ENCODE assay signal across 16 cellular contexts in genomic region chr12:4107911-4108697, GRCh38.
A peak's percentile ranks its signal among the peaks of the same experiment; 100 is the strongest.
DNase-seq lines count a peak whose midpoint lies in the region; ATAC-seq and TF ChIP-seq lines count a peak whose summit lies in the region.
"Had no signal": no experiment of that assay in that cellular context is flagged by ENCODE, and none has a peak within 500 bp of the region (broad histone marks: within the 10 kb centered on the region; RNA-seq: fewer than 3 reads in every experiment).

No MANE protein-coding gene starts in this region.

- H2BK15ac ChIP-seq in H9 (ENCODE audit: low read depth, low read length) = no peak overlapping the region

- H2AFZ ChIP-seq in H9 (ENCODE audit: low read length) = no peak overlapping the region

- no peak overlapping the region for H3K9ac ChIP-seq in H9 (ENCODE audit: extremely low read depth, insufficient read length, low read length)
- H3K9ac ChIP-seq: SK-N-SH had no signal

- peak overlapping the region; percentile 78 for H3K27ac Mint-ChIP-seq in activated naive CD4-positive, alpha-beta T cell treated with anti-CD3 and anti-CD28 coated beads, Interleukin-2, amount 10 ng/mL, durations not matched to agents 7 days and 5 days
- peak overlapping the region; percentile 90 for H3K27ac Mint-ChIP-seq in activated CD8-positive, alpha-beta T cell treated with anti-CD3 and anti-CD28 coated beads for 36 hours
- no peak overlapping the region for H3K27ac Mint-ChIP-seq in H9

- no peak overlapping the region for H2AK5ac ChIP-seq in H9 (ENCODE audit: insufficient read length, low read length)

- H3K23me2 ChIP-seq in H9 (ENCODE audit: insufficient read length, low read depth, low read length, poor library complexity, severe bottlenecking) = no peaks in the 10 kb centered on the region

- H2BK120ac ChIP-seq in H9 (ENCODE audit: low read depth, low read length, poor library complexity, severe bottlenecking) = no peak overlapping the region

- no peak for TF ChIP-seq CTCF in activated CD8-positive, alpha-beta T cell treated with anti-CD3 and anti-CD28 coated beads for 36 hours (IDR thresholded peaks at IDR 0.05)
- no peak for TF ChIP-seq CTCF in upper lobe of right lung (IDR thresholded peaks at IDR 0.05)
- TF ChIP-seq CTCF in H9 (conservative IDR thresholded peaks at IDR 0.05) = no peak

- no peaks in the 10 kb centered on the region for H3K79me1 ChIP-seq in H9 (ENCODE audit: insufficient read depth, low read depth, low read length, poor library complexity, severe bottlenecking)

- no peak overlapping the region for H4K91ac ChIP-seq in H9 (ENCODE audit: insufficient read length, low read depth, low read length)

- no peak overlapping the region for H4K5ac ChIP-seq in H9 (ENCODE audit: insufficient read length, low read depth, low read length)

- H3K4me3 ChIP-seq in upper lobe of right lung = no peak overlapping the region
- H3K4me3 ChIP-seq: colonic mucosa, esophagus muscularis mucosa, prostate gland had no signal

- peaks cover 3% of the 10 kb centered on the region for H3K36me3 Mint-ChIP-seq in activated naive CD4-positive, alpha-beta T cell treated with anti-CD3 and anti-CD28 coated beads, Interleukin-2, amount 10 ng/mL, durations not matched to agents 7 days and 5 days
- H3K36me3 Mint-ChIP-seq in activated CD8-positive, alpha-beta T cell treated with anti-CD3 and anti-CD28 coated beads for 36 hours (ENCODE audit: low read depth) = no peaks in the 10 kb centered on the region
- no peaks in the 10 kb centered on the region for H3K36me3 Mint-ChIP-seq in H9 (ENCODE audit: insufficient read depth in 1 of 3, low read depth in 3 of 3)
- H3K36me3 Mint-ChIP-seq: brain had no signal

- H3K4ac ChIP-seq in H9 (ENCODE audit: low read depth, low read length) = no peak overlapping the region

- no peak overlapping the region for H4K8ac ChIP-seq in H9 (replicated peaks; ENCODE audit: insufficient read length, low read depth, low read length)

- H3K56ac ChIP-seq in H9 (ENCODE audit: insufficient read length, low read depth, low read length) = no peak overlapping the region

- H3K4me2 ChIP-seq in H9 (ENCODE audit: insufficient read depth, insufficient read length, low read length) = no peak overlapping the region
- H3K4me2 ChIP-seq: SK-N-SH had no signal

- no peak overlapping the region for H3K14ac ChIP-seq in H9 (ENCODE audit: insufficient read depth, low read length)

- H2BK12ac ChIP-seq in H9 (ENCODE audit: insufficient read length, low read depth, low read length) = no peak overlapping the region

- H4K20me1 ChIP-seq in H9 (ENCODE audit: control insufficient read depth, insufficient read depth, insufficient read length) = no peaks in the 10 kb centered on the region

- no peak overlapping the region for H3K23ac ChIP-seq in H9 (ENCODE audit: insufficient read length, low read depth, low read length)

- CTCF ChIA-PET in activated naive CD4-positive, alpha-beta T cell treated with anti-CD3 and anti-CD28 coated beads, Interleukin-2, amount 10 ng/mL, durations not matched to agents 7 days and 5 days (lab: Charles Lee) = interaction anchor here (0.6 to 3.1 kb wide), 25 partner anchors 9 to 223 kb away, joined by 3 to 127 read pairs (median 6); partner anchors contain the start of gene CCND2
- CTCF ChIA-PET in activated CD8-positive, alpha-beta T cell treated with anti-CD3 and anti-CD28 coated beads for 36 hours (lab: Charles Lee) = interaction anchor here (0.6 to 3.2 kb wide), 55 partner anchors 9 to 351 kb away, joined by 3 to 50 read pairs (median 4); partner anchors contain the start of gene CCND2

- H3K4me3 Mint-ChIP-seq in activated naive CD4-positive, alpha-beta T cell treated with anti-CD3 and anti-CD28 coated beads, Interleukin-2, amount 10 ng/mL, durations not matched to agents 7 days and 5 days = no peak overlapping the region
- H3K4me3 Mint-ChIP-seq in activated CD8-positive, alpha-beta T cell treated with anti-CD3 and anti-CD28 coated beads for 36 hours = no peak overlapping the region
- H3K4me3 Mint-ChIP-seq in H9 = no peak overlapping the region
- H3K4me3 Mint-ChIP-seq: brain had no signal

- intact Hi-C loops in activated CD8-positive, alpha-beta T cell treated with anti-CD3 and anti-CD28 coated beads for 36 hours (cut with micrococcal nuclease) = loop anchor here (2.0 to 5.0 kb wide), 2 partner anchors 39 to 165 kb away; partner anchors contain the start of gene CCND2
- intact Hi-C loops in upper lobe of right lung (cut with DNase I) = no loop called here

- H3K27me3 ChIP-seq in upper lobe of right lung (peaks cover 22% of the 10 kb centered on the region), H9 (ENCODE audit: insufficient read depth, low read length) (no peaks in the 10 kb centered on the region)
- H3K27me3 ChIP-seq: colonic mucosa had no signal

- H3K36me3 ChIP-seq in upper lobe of right lung = no peaks in the 10 kb centered on the region
- H3K36me3 ChIP-seq: colonic mucosa, esophagus muscularis mucosa, prostate gland had no signal

- H3K79me2 ChIP-seq in H9 (ENCODE audit: insufficient read depth, low read length) = no peaks in the 10 kb centered on the region

- POLR2A ChIA-PET in activated CD8-positive, alpha-beta T cell treated with anti-CD3 and anti-CD28 coated beads for 36 hours (lab: Charles Lee) = interaction anchor here (0.6 to 3.5 kb wide), 13 partner anchors 9 to 189 kb away, joined by 3 to 26 read pairs (median 6); partner anchors contain the start of gene CCND2

- H3K27ac ChIP-seq in upper lobe of right lung (no peak overlapping the region), H9 (ENCODE audit: insufficient read length, low read depth, low read length) (no peak overlapping the region)
- H3K27ac ChIP-seq: colonic mucosa, esophagus muscularis mucosa, prostate gland had no signal

- H3K4me1 Mint-ChIP-seq in activated naive CD4-positive, alpha-beta T cell treated with anti-CD3 and anti-CD28 coated beads, Interleukin-2, amount 10 ng/mL, durations not matched to agents 7 days and 5 days = peaks cover 60% of the 10 kb centered on the region
- H3K4me1 Mint-ChIP-seq in activated CD8-positive, alpha-beta T cell treated with anti-CD3 and anti-CD28 coated beads for 36 hours (ENCODE audit: low read depth) = peaks cover 46% of the 10 kb centered on the region
- H3K4me1 Mint-ChIP-seq in H9 = peaks cover 8 to 10% of the 10 kb centered on the region in 2 experiments

- no peak overlapping the region for H2BK20ac ChIP-seq in H9 (ENCODE audit: low read depth, low read length, poor library complexity, severe bottlenecking)

- peaks cover 1% of the 10 kb centered on the region for H3K27me3 Mint-ChIP-seq in activated naive CD4-positive, alpha-beta T cell treated with anti-CD3 and anti-CD28 coated beads, Interleukin-2, amount 10 ng/mL, durations not matched to agents 7 days and 5 days
- peaks cover 2% of the 10 kb centered on the region for H3K27me3 Mint-ChIP-seq in activated CD8-positive, alpha-beta T cell treated with anti-CD3 and anti-CD28 coated beads for 36 hours
- H3K27me3 Mint-ChIP-seq in H9 (ENCODE audit: low read depth) = peaks cover 16% of the 10 kb centered on the region

- H3K9me3 Mint-ChIP-seq in activated naive CD4-positive, alpha-beta T cell treated with anti-CD3 and anti-CD28 coated beads, Interleukin-2, amount 10 ng/mL, durations not matched to agents 7 days and 5 days = no peaks in the 10 kb centered on the region
- H3K9me3 Mint-ChIP-seq in activated CD8-positive, alpha-beta T cell treated with anti-CD3 and anti-CD28 coated beads for 36 hours = no peaks in the 10 kb centered on the region
- peaks cover 0 to 2% of the 10 kb centered on the region in 2 experiments; a peak in 1 of 5 replicates for H3K9me3 Mint-ChIP-seq in H9

- H3K4me1 ChIP-seq in upper lobe of right lung (no peaks in the 10 kb centered on the region), H9 (ENCODE audit: insufficient read depth, low read length) (no peaks in the 10 kb centered on the region)
- H3K4me1 ChIP-seq: colonic mucosa, esophagus muscularis mucosa, prostate gland had no signal

- DNase-seq in activated naive CD4-positive, alpha-beta T cell treated with anti-CD3 and anti-CD28 coated beads, Interleukin-2, amount 10 ng/mL, durations not matched to agents 7 days and 5 days = no peak
- DNase-seq in activated naive CD4-positive, alpha-beta T cell treated with Interleukin-2 at 50 U/mL for 16 hours = no peak
- DNase-seq in activated CD8-positive, alpha-beta T cell treated with anti-CD3 and anti-CD28 coated beads for 36 hours = no peak
- DNase-seq in left lobe of liver (ENCODE audit: low spot score) (peak; percentile 34), upper lobe of right lung (peak; percentile 46), H9 (no peak), COLO668 (lab: John Stamatoyannopoulos, UW; ENCODE audit: unreplicated experiment) (no peak), SHP77 (lab: John Stamatoyannopoulos, UW) (no peak)
- DNase-seq: hippocampal formation, NCI-H2107, NCI-H510A had no signal

- no peak overlapping the region for H3T11ph ChIP-seq in H9 (ENCODE audit: low read length)

- WGBS in H9 (ENCODE audit: extremely low coverage, insufficient read length, low lambda C conversion rate) = no CpG with 5 or more reads among the region's 9 CpGs

- H3K18ac ChIP-seq in H9 (ENCODE audit: insufficient read length, low read depth, low read length) = no peak overlapping the region

- no peaks in the 10 kb centered on the region for H3K9me3 ChIP-seq in upper lobe of right lung
- H3K9me3 ChIP-seq in H9 (ENCODE audit: control insufficient read depth, low read depth, low read length) = no peaks in the 10 kb centered on the region
- H3K9me3 ChIP-seq: colonic mucosa, esophagus muscularis mucosa, prostate gland, SK-N-SH had no signal

- no peak for ATAC-seq in activated CD8-positive, alpha-beta T cell treated with anti-CD3 and anti-CD28 coated beads for 36 hours
- ATAC-seq in left lobe of liver = no peak
- no peak for ATAC-seq in upper lobe of right lung

- H2BK5ac ChIP-seq in H9 (ENCODE audit: insufficient read length, low read length) = no peak overlapping the region

Comparison
In these comparisons a context has a peak if more than half of its experiments do, and no peak if none do; other contexts are left out.
1. DNase-seq: peak in left lobe of liver (single experiment) and upper lobe of right lung (single experiment); none in activated naive CD4-positive, alpha-beta T cell treated with anti-CD3 and anti-CD28 coated beads, Interleukin-2, amount 10 ng/mL, durations not matched to agents 7 days and 5 days (single experiment), activated naive CD4-positive, alpha-beta T cell treated with Interleukin-2 at 50 U/mL for 16 hours (single experiment), activated CD8-positive, alpha-beta T cell treated with anti-CD3 and anti-CD28 coated beads for 36 hours (single experiment), H9 (single experiment), COLO668 (single experiment) and SHP77 (0 of 2).
2. H3K27ac Mint-ChIP-seq: peak in activated naive CD4-positive, alpha-beta T cell treated with anti-CD3 and anti-CD28 coated beads, Interleukin-2, amount 10 ng/mL, durations not matched to agents 7 days and 5 days (single experiment) and activated CD8-positive, alpha-beta T cell treated with anti-CD3 and anti-CD28 coated beads for 36 hours (single experiment); none in H9 (0 of 3).